1 cellular context compared by ENCODE assay signal in genomic region chr20:18388860-18389259, GRCh38.
TF ChIP-seq lines count a peak whose summit lies in the region.

No MANE protein-coding gene starts in this region.

TF ChIP-seq in WTC11, 78 proteins besides CTCF, POLR2A, EP300 and RAD21 (continued from another document):
- TF ChIP-seq ZNF425 (CRISPR knock-in tag; conservative IDR thresholded peaks at IDR 0.05) = no peak
- no peak for TF ChIP-seq ATF1 (CRISPR knock-in tag; IDR thresholded peaks at IDR 0.05)
